ENCODE assay signal across 19 cellular contexts in genomic region chr14:102692334-102692733, GRCh38.
"Had no signal": no experiment of that assay in that cellular context is flagged by ENCODE, and none has a peak within 500 bp of the region (broad histone marks: within the 10 kb centered on the region; RNA-seq: fewer than 3 reads in every experiment).

No MANE protein-coding gene starts in this region.

- H3K27me3 ChIP-seq: ascending aorta, foreskin keratinocyte, right lobe of liver, suprapubic skin, upper lobe of left lung had no signal

- H3K27me3 Mint-ChIP-seq: activated naive CD8-positive, alpha-beta T cell treated with anti-CD3 and anti-CD28 coated beads, Interleukin-2, amount 50 U/mL, for 24 hours had no signal

- ATAC-seq: activated CD4-positive, CD25-positive, alpha-beta regulatory T cell treated with anti-CD3 and anti-CD28 coated beads, Interleukin-2, amount 50 U/mL, for 24 hours; activated naive CD8-positive, alpha-beta T cell treated with anti-CD3 and anti-CD28 coated beads, Interleukin-2, amount 50 U/mL, for 24 hours; foreskin keratinocyte; right lobe of liver; stimulated activated naive CD8-positive, alpha-beta T cell treated with anti-CD3 and anti-CD28 coated beads, Interleukin-15, Interleukin-2, amounts not matched to agents 100 U/mL and 50 U/mL, for 24 hours had no signal

- H3K4me3 Mint-ChIP-seq: activated naive CD8-positive, alpha-beta T cell treated with anti-CD3 and anti-CD28 coated beads, Interleukin-2, amount 50 U/mL, for 24 hours; nephron progenitor cell had no signal

- H3K9me3 Mint-ChIP-seq: activated naive CD8-positive, alpha-beta T cell treated with anti-CD3 and anti-CD28 coated beads, Interleukin-2, amount 50 U/mL, for 24 hours; nephron progenitor cell had no signal

- H3K36me3 ChIP-seq: ascending aorta, left ventricle myocardium inferior, right lobe of liver, suprapubic skin, upper lobe of left lung had no signal

- H3K4me2 ChIP-seq: smooth muscle cell had no signal

- H3K4me1 ChIP-seq: ascending aorta, foreskin keratinocyte had no signal

- DNase-seq: activated CD4-positive, alpha-beta T cell treated with anti-CD3 and anti-CD28 coated beads, Interleukin-2, amount 50 U/mL, for 1 hour; activated CD8-positive, alpha-beta memory T cell treated with anti-CD3 and anti-CD28 coated beads for 24 hours; activated naive CD4-positive, alpha-beta T cell treated with Interleukin-2 at 50 U/mL for 16 hours; activated naive CD8-positive, alpha-beta T cell treated with anti-CD3 and anti-CD28 coated beads, Interleukin-2, amount 50 U/mL, for 24 hours; foreskin keratinocyte; glutamatergic neuron; left ventricle myocardium inferior; nephron progenitor cell; right lobe of liver; stimulated activated CD4-positive, alpha-beta T cell treated with anti-CD3 and anti-CD28 coated beads, Interleukin-4, amount 100 ng/mL, for 4 hours; stimulated activated CD8-positive, alpha-beta memory T cell treated with anti-CD3 and anti-CD28 coated beads, Interleukin-4, amount 100 ng/mL, for 48 hours; stimulated activated naive CD8-positive, alpha-beta T cell treated with anti-CD3 and anti-CD28 coated beads, Interleukin-15, Interleukin-2, amounts not matched to agents 100 U/mL and 50 U/mL, for 24 hours; T-helper 9 cell; upper lobe of left lung had no signal

- H3K9me3 ChIP-seq: ascending aorta, left ventricle myocardium inferior, right lobe of liver, suprapubic skin, upper lobe of left lung had no signal

- H3K27ac Mint-ChIP-seq: activated naive CD8-positive, alpha-beta T cell treated with anti-CD3 and anti-CD28 coated beads, Interleukin-2, amount 50 U/mL, for 24 hours had no signal

- H3K27ac ChIP-seq: ascending aorta, foreskin keratinocyte, left ventricle myocardium inferior, right lobe of liver, suprapubic skin had no signal

- H3K4me3 ChIP-seq: ascending aorta, left ventricle myocardium inferior, right lobe of liver, smooth muscle cell, suprapubic skin, upper lobe of left lung had no signal

- FAIRE-seq: bronchial epithelial cell had no signal
